ENCODE assay signal across 14 cellular contexts in genomic region chr1:89599332-89599630, GRCh38. TPM values are rescaled to one million over a fixed set of nuclear protein-coding genes. Genes with fewer than 3 reads are reported as not detected.
DNase-seq lines count a peak whose midpoint lies in the region; ATAC-seq and TF ChIP-seq lines count a peak whose summit lies in the region.
"Had no signal": no experiment of that assay in that cellular context is flagged by ENCODE, and none has a peak within 500 bp of the region (broad histone marks: within the 10 kb centered on the region; RNA-seq: fewer than 3 reads in every experiment).

No MANE protein-coding gene starts in this region.

- H3K36me3 Mint-ChIP-seq in Calu3 (ENCODE audit: insufficient read depth, unreplicated experiment): peaks cover 5% of the 10 kb centered on the region
- peaks cover 15% of the 10 kb centered on the region for H3K36me3 Mint-ChIP-seq in activated CD4-positive, alpha-beta memory T cell treated with anti-CD3 and anti-CD28 coated beads for 36 hours
- H3K36me3 Mint-ChIP-seq in glutamatergic neuron (ENCODE audit: unreplicated experiment): no peaks in the 10 kb centered on the region

- BruUV-seq in A673 (replicated peaks; lab: Mats Ljungman, UMichigan) (no TSS peak), Calu3 (replicated peaks; lab: Mats Ljungman, UMichigan) (no TSS peak)

- no peaks in the 10 kb centered on the region for H3K27me3 ChIP-seq in A673 (replicated peaks; ENCODE audit: insufficient read depth, low read depth, low read length, poor library complexity)
- H3K27me3 ChIP-seq: BE2C had no signal

- H3K27me3 Mint-ChIP-seq in Calu3 (ENCODE audit: unreplicated experiment): no peaks in the 10 kb centered on the region
- no peaks in the 10 kb centered on the region for H3K27me3 Mint-ChIP-seq in activated CD4-positive, alpha-beta memory T cell treated with anti-CD3 and anti-CD28 coated beads for 36 hours
- peaks cover 3% of the 10 kb centered on the region for H3K27me3 Mint-ChIP-seq in glutamatergic neuron (ENCODE audit: unreplicated experiment)
- H3K27me3 Mint-ChIP-seq: central memory CD8-positive, alpha-beta T cell had no signal

- no peak overlapping the region for H3K27ac ChIP-seq in A673 (ENCODE audit: low read depth, low read length, poor library complexity, severe bottlenecking)

- TF ChIP-seq CTCF in A673 (conservative IDR thresholded peaks at IDR 0.05; ENCODE audit: low read depth, low read length) (0 out of 2 replicates have a peak, but pooled peaks have one; percentile 13), Calu3 (IDR thresholded peaks at IDR 0.05; ENCODE audit: unreplicated experiment) (no peak), glutamatergic neuron (IDR thresholded peaks at IDR 0.05; ENCODE audit: partially characterized antibody, unreplicated experiment) (peak; percentile 26)

- POLR2A ChIA-PET in A673 (lab: Charles Lee; ENCODE audit: low non-redundant PET): no interaction called here
- POLR2A ChIA-PET in activated CD4-positive, alpha-beta memory T cell treated with anti-CD3 and anti-CD28 coated beads for 36 hours (lab: Charles Lee): no interaction called here

- DNase-seq in A673 (ENCODE audit: low spot score) (no peak), Calu3 (no peak), glutamatergic neuron (no peak)
- DNase-seq in activated CD4-positive, alpha-beta memory T cell treated with anti-CD3 and anti-CD28 coated beads for 36 hours: no peak
- DNase-seq in stimulated activated CD4-positive, alpha-beta T cell treated with anti-CD3 and anti-CD28 coated beads, Interleukin-12 subunit alpha, Interleukin-12 subunit beta, amount 100 ng/mL, for 4 hours: no peak
- DNase-seq in activated T-cell treated with anti-CD3 and anti-CD28 coated beads, Interleukin-2, amount 50 U/mL, for 48 hours: no peak
- DNase-seq: BE2C, NCI-H748 treated with DMSO at 0.1 percent for 48 hours, T-helper 9 cell had no signal

- peak overlapping the region; percentile 56 for H3K27ac Mint-ChIP-seq in Calu3 (ENCODE audit: unreplicated experiment)
- peak overlapping the region; percentile 64 for H3K27ac Mint-ChIP-seq in activated CD4-positive, alpha-beta memory T cell treated with anti-CD3 and anti-CD28 coated beads for 36 hours
- H3K27ac Mint-ChIP-seq in glutamatergic neuron (ENCODE audit: unreplicated experiment): no peak overlapping the region

- CTCF ChIA-PET in A673 (lab: Charles Lee) (interaction anchor here (1.3 kb wide), 1 partner anchor 116 kb away, joined by 7 read pairs; no protein-coding TSS in a partner anchor), Calu3 (lab: Charles Lee) (interaction anchor here (1.2 to 1.3 kb wide), 2 partner anchors 116 to 164 kb away, joined by 5 read pairs; no protein-coding TSS in a partner anchor)
- CTCF ChIA-PET in activated CD4-positive, alpha-beta memory T cell treated with anti-CD3 and anti-CD28 coated beads for 36 hours (lab: Charles Lee): interaction anchor here (0.6 to 5.3 kb wide), 12 partner anchors 11 to 182 kb away, joined by 3 to 35 read pairs (median 4); no protein-coding TSS in a partner anchor

- intact Hi-C loops in A673 (cut with micrococcal nuclease; ENCODE audit: unreplicated experiment) (loop anchor here (1.0 to 10.0 kb wide), 3 partner anchors 82 to 594 kb away; no protein-coding TSS in a partner anchor), Calu3 (cut with micrococcal nuclease; ENCODE audit: unreplicated experiment) (loop anchor here (1.0 to 5.0 kb wide), 5 partner anchors 47 to 163 kb away; no protein-coding TSS in a partner anchor)
- intact Hi-C loops in activated CD4-positive, alpha-beta memory T cell treated with anti-CD3 and anti-CD28 coated beads for 36 hours (cut with micrococcal nuclease): loop anchor here (1.0 kb wide), 2 partner anchors 79 to 116 kb away; no protein-coding TSS in a partner anchor

- no peak overlapping the region for H3K4me3 ChIP-seq in A673 (ENCODE audit: low read depth, low read length, poor library complexity, severe bottlenecking)
- H3K4me3 ChIP-seq: smooth muscle cell had no signal

- H3K4me1 Mint-ChIP-seq in Calu3 (ENCODE audit: low read depth, unreplicated experiment) (peaks cover 14% of the 10 kb centered on the region), glutamatergic neuron (ENCODE audit: low read depth, unreplicated experiment) (peaks cover 11% of the 10 kb centered on the region)
- peaks cover 86% of the 10 kb centered on the region for H3K4me1 Mint-ChIP-seq in activated CD4-positive, alpha-beta memory T cell treated with anti-CD3 and anti-CD28 coated beads for 36 hours (ENCODE audit: low read depth)

- H3K4me3 Mint-ChIP-seq in Calu3 (ENCODE audit: low read depth, unreplicated experiment) (no peak overlapping the region), glutamatergic neuron (ENCODE audit: unreplicated experiment) (no peak overlapping the region)
- H3K4me3 Mint-ChIP-seq in activated CD4-positive, alpha-beta memory T cell treated with anti-CD3 and anti-CD28 coated beads for 36 hours: no peak overlapping the region
- H3K4me3 Mint-ChIP-seq: central memory CD8-positive, alpha-beta T cell had no signal

- no peaks in the 10 kb centered on the region for H3K9me3 ChIP-seq in A673 (ENCODE audit: low read depth, low read length, poor library complexity, severe bottlenecking)
- H3K9me3 ChIP-seq: BE2C had no signal

- ATAC-seq in GM18870 (IDR thresholded peaks at IDR 0.05; ENCODE audit: unreplicated experiment) (no peak), GM21528 (IDR thresholded peaks at IDR 0.05; ENCODE audit: low FRiP score, unreplicated experiment) (no peak)
- ATAC-seq: Right ventricle myocardium inferior had no signal

- no peaks in the 10 kb centered on the region for H3K36me3 ChIP-seq in A673 (ENCODE audit: insufficient read depth, low read length, poor library complexity, severe bottlenecking)
- H3K36me3 ChIP-seq: BE2C had no signal

- H3K4me1 ChIP-seq in A673 (ENCODE audit: insufficient read depth, low read length, poor library complexity, severe bottlenecking): peaks cover under 1% of the 10 kb centered on the region
- H3K4me1 ChIP-seq: BE2C had no signal

- H3K9me3 Mint-ChIP-seq in Calu3 (ENCODE audit: low read depth, unreplicated experiment) (no peaks in the 10 kb centered on the region), glutamatergic neuron (ENCODE audit: unreplicated experiment) (no peaks in the 10 kb centered on the region)
- H3K9me3 Mint-ChIP-seq in activated CD4-positive, alpha-beta memory T cell treated with anti-CD3 and anti-CD28 coated beads for 36 hours: no peaks in the 10 kb centered on the region
- H3K9me3 Mint-ChIP-seq: central memory CD8-positive, alpha-beta T cell had no signal

RNA-seq across cellular contexts. Expression of gene LRRC8C, which starts 33.6 kb away (rescaled TPM):
- total RNA-seq in A673 (2021) (5.6 and 6.9 TPM in 2 replicates), Calu3 (2022) (2.7 and 3.5 TPM in 2 replicates), glutamatergic neuron (ENCODE audit: unreplicated experiment) (2.6 TPM)
- 10 to 100 TPM; 36.4 to 40.4 TPM for total RNA-seq in activated CD4-positive, alpha-beta memory T cell treated with anti-CD3 and anti-CD28 coated beads for 36 hours
